Comparison of ENCODE assay signal across 32 cellular contexts in the genomic region with DNA sequence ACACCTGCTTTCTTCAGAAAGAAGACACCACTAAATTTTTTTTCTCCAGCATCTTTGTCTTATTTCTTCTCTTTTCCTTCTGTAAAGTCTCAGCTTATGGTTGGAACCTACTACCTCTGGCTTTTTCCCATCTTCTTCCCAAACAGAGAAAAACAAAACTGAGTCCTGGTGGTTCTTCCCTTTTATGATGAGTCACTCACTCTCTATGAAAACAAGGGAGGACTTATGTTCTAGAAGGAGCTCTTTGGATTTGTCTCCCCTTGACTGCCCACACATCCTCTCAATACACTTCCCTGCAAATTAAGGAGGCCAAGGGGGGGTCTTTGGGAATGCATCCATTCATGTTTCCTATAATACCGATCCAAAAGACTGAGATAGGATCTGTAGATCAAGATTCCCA. TPM values are rescaled to one million over a fixed set of nuclear protein-coding genes. Genes with fewer than 3 reads are reported as not detected.
"Had no signal": no experiment of that assay in that cellular context is flagged by ENCODE, and none has a peak within 500 bp of the region (broad histone marks: within the 10 kb centered on the region; RNA-seq: fewer than 3 reads in every experiment).

No MANE protein-coding gene starts in this region.

- H3K27ac ChIP-seq: ascending aorta, breast epithelium, cardiac muscle cell, colonic mucosa, gastrocnemius medialis, heart left ventricle, WERI-Rb-1 had no signal

- H3K9me3 ChIP-seq: ascending aorta, breast epithelium, colonic mucosa, gastrocnemius medialis, heart left ventricle had no signal

- H3K4me1 ChIP-seq: ascending aorta, breast epithelium, colonic mucosa, gastrocnemius medialis, heart left ventricle had no signal

- DNase-seq: activated B cell treated with CpG ODN at 0.5 μM for 24 hours; activated CD4-positive, alpha-beta memory T cell treated with anti-CD3 and anti-CD28 coated beads for 36 hours; activated CD4-positive, alpha-beta T cell treated with anti-CD3 and anti-CD28 coated beads, Interleukin-2, amount 10 ng/mL, durations not matched to agents 24 days and 14 days; activated CD8-positive, alpha-beta memory T cell treated with anti-CD3 and anti-CD28 coated beads, Interleukin-2, amount 10 ng/mL, durations not matched to agents 7 days and 5 days; activated CD8-positive, alpha-beta memory T cell treated with anti-CD3 and anti-CD28 coated beads, Interleukin-2, amount 50 U/mL, for 4 hours; activated CD8-positive, alpha-beta T cell treated with anti-CD3 and anti-CD28 coated beads, Interleukin-2, amount 10 ng/mL, durations not matched to agents 7 days and 5 days; activated effector memory CD4-positive, alpha-beta T cell treated with anti-CD3 and anti-CD28 coated beads, Interleukin-2, amount 50 U/mL, for 16 hours; activated naive CD4-positive, alpha-beta T cell treated with anti-CD3 and anti-CD28 coated beads, Interleukin-2, amount 10 ng/mL, durations not matched to agents 7 days and 5 days; activated naive CD8-positive, alpha-beta T cell treated with anti-CD3 and anti-CD28 coated beads, Interleukin-2, amount 10 ng/mL, durations not matched to agents 7 days and 5 days; activated T-cell treated with anti-CD3 and anti-CD28 coated beads, Interleukin-2, amount 50 U/mL, for 1 hour; activated T-cell treated with anti-CD3 and anti-CD28 coated beads, Interleukin-2, amount 50 U/mL, for 48 hours; central memory CD4-positive, alpha-beta T cell; cerebellar nuclear complex; colonic mucosa; effector CD8-positive, alpha-beta T cell; endodermal cell; foreskin fibroblast; gastrocnemius medialis; glutamatergic neuron; heart left ventricle; T-helper 17 cell; T1000; WERI-Rb-1 had no signal

- H3K4me3 ChIP-seq: ascending aorta, breast epithelium, cardiac muscle cell, colonic mucosa, gastrocnemius medialis, heart left ventricle had no signal

- ATAC-seq: activated CD4-positive, CD25-positive, alpha-beta regulatory T cell treated with anti-CD3 and anti-CD28 coated beads, Interleukin-2, amount 50 U/mL, for 24 hours; activated CD8-positive, alpha-beta memory T cell treated with anti-CD3 and anti-CD28 coated beads, Interleukin-2, amount 10 ng/mL, durations not matched to agents 7 days and 5 days; activated CD8-positive, alpha-beta T cell treated with anti-CD3 and anti-CD28 coated beads, Interleukin-2, amount 10 ng/mL, durations not matched to agents 7 days and 5 days; activated naive CD4-positive, alpha-beta T cell treated with anti-CD3 and anti-CD28 coated beads, Interleukin-2, amount 50 U/mL, for 72 hours; esophagus mucosa; gastrocnemius medialis; heart left ventricle; T-helper 17 cell had no signal

RNA-seq across cellular contexts. Expression of a gene that starts 22.1 kb away (rescaled TPM):
- total RNA-seq: activated B cell treated with CpG ODN at 0.5 μM for 24 hours; activated CD4-positive, alpha-beta memory T cell treated with anti-CD3 and anti-CD28 coated beads for 36 hours; activated CD4-positive, alpha-beta T cell treated with anti-CD3 and anti-CD28 coated beads, Interleukin-2, amount 10 ng/mL, durations not matched to agents 24 days and 14 days; activated CD8-positive, alpha-beta memory T cell treated with anti-CD3 and anti-CD28 coated beads for 36 hours; activated CD8-positive, alpha-beta memory T cell treated with anti-CD3 and anti-CD28 coated beads, Interleukin-2, amount 10 ng/mL, durations not matched to agents 7 days and 5 days; activated CD8-positive, alpha-beta T cell treated with anti-CD3 and anti-CD28 coated beads, Interleukin-2, amount 10 ng/mL, durations not matched to agents 7 days and 5 days; activated naive CD4-positive, alpha-beta T cell treated with anti-CD3 and anti-CD28 coated beads, Interleukin-2, amount 50 U/mL, for 72 hours; activated naive CD8-positive, alpha-beta T cell treated with anti-CD3 and anti-CD28 coated beads, Interleukin-2, amount 10 ng/mL, durations not matched to agents 7 days and 5 days; activated T-helper 1 cell treated with anti-CD3 and anti-CD28 coated beads, Interleukin-12 subunit alpha, Interleukin-12 subunit beta, Interleukin-2, Interleukin-4 antibody, amounts not matched to agents 30 ng/mL and 10 ng/mL and 1 ng/mL, durations not matched to agents 14 hours and 24 hours and 36 hours; activated T-helper 2 cell treated with anti-CD3 and anti-CD28 coated beads, Interferon-gamma antibody, Interleukin-2, Interleukin-4, amounts not matched to agents 10 μg/mL and 5 μg/mL and 100 μg/mL, durations not matched to agents 14 hours and 24 hours and 36 hours had no signal
